ENCODE assay signal across 8 cellular contexts in genomic region chr6:110813813-110814487, GRCh38. TPM values are rescaled to one million over a fixed set of nuclear protein-coding genes. Genes with fewer than 3 reads are reported as not detected.
DNase-seq lines count a peak whose midpoint lies in the region; ATAC-seq, FAIRE-seq and TF ChIP-seq lines count a peak whose summit lies in the region.

No MANE protein-coding gene starts in this region.

- ATAC-seq in HG03280 (IDR thresholded peaks at IDR 0.05; ENCODE audit: unreplicated experiment) = no peak
- no peak for ATAC-seq in HG03521 (IDR thresholded peaks at IDR 0.05; ENCODE audit: unreplicated experiment)

- peaks cover 13% of the 10 kb centered on the region for H3K36me3 Mint-ChIP-seq in dendritic cell treated with granulocyte-macrophage colony-stimulating factor and Interleukin-4, amounts not matched to agents 40 ng/mL and 50 ng/mL, for 4 days (ENCODE audit: low read depth)

- intact Hi-C loops in dendritic cell treated with granulocyte-macrophage colony-stimulating factor and Interleukin-4, amounts not matched to agents 40 ng/mL and 50 ng/mL, for 4 days (cut with micrococcal nuclease) = loop anchor here (5.0 kb wide), 1 partner anchor 132 kb away; no protein-coding TSS in a partner anchor

- no peak for TF ChIP-seq CTCF in AG09309 (IDR thresholded peaks at IDR 0.05; ENCODE audit: control insufficient read depth, insufficient read depth, low read depth, low read length, missing control alignments)

- H3K36me3 ChIP-seq in mucosa of stomach (ENCODE audit: control insufficient read depth, insufficient read depth, low read length) = no peaks in the 10 kb centered on the region

- H3K4me3 Mint-ChIP-seq in dendritic cell treated with granulocyte-macrophage colony-stimulating factor and Interleukin-4, amounts not matched to agents 40 ng/mL and 50 ng/mL, for 4 days = peak overlapping the region; percentile 88

- H3K27me3 ChIP-seq in mucosa of stomach (ENCODE audit: control insufficient read depth, insufficient read depth, low read length) = no peaks in the 10 kb centered on the region

- H3K4me1 Mint-ChIP-seq in dendritic cell treated with granulocyte-macrophage colony-stimulating factor and Interleukin-4, amounts not matched to agents 40 ng/mL and 50 ng/mL, for 4 days (ENCODE audit: low read depth) = peaks cover 49% of the 10 kb centered on the region

- H3K9me3 ChIP-seq in mucosa of stomach (ENCODE audit: control insufficient read depth, low read length) = no peaks in the 10 kb centered on the region

- H3K9me3 Mint-ChIP-seq in dendritic cell treated with granulocyte-macrophage colony-stimulating factor and Interleukin-4, amounts not matched to agents 40 ng/mL and 50 ng/mL, for 4 days = no peaks in the 10 kb centered on the region

- H3K4me1 ChIP-seq in mucosa of stomach (ENCODE audit: control insufficient read depth, insufficient read depth, low read length) = peaks cover 9% of the 10 kb centered on the region

- no peaks in the 10 kb centered on the region for H3K27me3 Mint-ChIP-seq in dendritic cell treated with granulocyte-macrophage colony-stimulating factor and Interleukin-4, amounts not matched to agents 40 ng/mL and 50 ng/mL, for 4 days

- peak overlapping the region; percentile 93 for H3K27ac Mint-ChIP-seq in dendritic cell treated with granulocyte-macrophage colony-stimulating factor and Interleukin-4, amounts not matched to agents 40 ng/mL and 50 ng/mL, for 4 days

- TF ChIP-seq POLR2A in GM12891 (IDR thresholded peaks at IDR 0.05; ENCODE audit: low read depth, low read length) = no peak

- H3K4me3 ChIP-seq in AG09309 (ENCODE audit: control insufficient read depth, low read depth, low read length) (peak overlapping the region; percentile 65), mucosa of stomach (ENCODE audit: low read length) (peak overlapping the region; percentile 81)

- no peak for DNase-seq in AG09309 (ENCODE audit: low read depth)
- DNase-seq in GM12891 (ENCODE audit: insufficient read length, low spot score) = peak; percentile 9
- DNase-seq in OCI-M1 (lab: John Stamatoyannopoulos, UW) = peak; percentile 76
- no peak for DNase-seq in foreskin melanocyte

- FAIRE-seq in GM12891 (lab: Jason Lieb, UNC) = peak; percentile 13

- H3K9ac ChIP-seq in mucosa of stomach (ENCODE audit: low read length) = peak overlapping the region; percentile 86

TF ChIP-seq in GM12891, 5 proteins besides CTCF, POLR2A, EP300 and RAD21:
- TF ChIP-seq SPI1 (IDR thresholded peaks at IDR 0.05; ENCODE audit: low read depth, low read length) = no peak
- TF ChIP-seq TAF1 (IDR thresholded peaks at IDR 0.05; ENCODE audit: low read depth, low read length) = no peak
- no peak for TF ChIP-seq PAX5 (IDR thresholded peaks at IDR 0.05; ENCODE audit: insufficient read depth, low read length, severe bottlenecking)
- 0 out of 2 replicates have a peak, but pooled peaks have one; percentile 1 for TF ChIP-seq POLR2AphosphoS5 (IDR thresholded peaks at IDR 0.05; ENCODE audit: low read depth, low read length)

RNA-seq across cellular contexts. Expression of gene CDK19, which starts 1.3 kb away (rescaled TPM):
- 9.6 TPM for polyA plus RNA-seq in GM12891 (2012; ENCODE audit: low read depth, missing spikeins)

Comparison
In these comparisons a context has a peak if more than half of its experiments do, and no peak if none do; other contexts are left out.
1. DNase-seq: peak in GM12891 (single experiment) and OCI-M1 (single experiment); none in AG09309 (single experiment) and foreskin melanocyte (single experiment).